In the genomic region with DNA sequence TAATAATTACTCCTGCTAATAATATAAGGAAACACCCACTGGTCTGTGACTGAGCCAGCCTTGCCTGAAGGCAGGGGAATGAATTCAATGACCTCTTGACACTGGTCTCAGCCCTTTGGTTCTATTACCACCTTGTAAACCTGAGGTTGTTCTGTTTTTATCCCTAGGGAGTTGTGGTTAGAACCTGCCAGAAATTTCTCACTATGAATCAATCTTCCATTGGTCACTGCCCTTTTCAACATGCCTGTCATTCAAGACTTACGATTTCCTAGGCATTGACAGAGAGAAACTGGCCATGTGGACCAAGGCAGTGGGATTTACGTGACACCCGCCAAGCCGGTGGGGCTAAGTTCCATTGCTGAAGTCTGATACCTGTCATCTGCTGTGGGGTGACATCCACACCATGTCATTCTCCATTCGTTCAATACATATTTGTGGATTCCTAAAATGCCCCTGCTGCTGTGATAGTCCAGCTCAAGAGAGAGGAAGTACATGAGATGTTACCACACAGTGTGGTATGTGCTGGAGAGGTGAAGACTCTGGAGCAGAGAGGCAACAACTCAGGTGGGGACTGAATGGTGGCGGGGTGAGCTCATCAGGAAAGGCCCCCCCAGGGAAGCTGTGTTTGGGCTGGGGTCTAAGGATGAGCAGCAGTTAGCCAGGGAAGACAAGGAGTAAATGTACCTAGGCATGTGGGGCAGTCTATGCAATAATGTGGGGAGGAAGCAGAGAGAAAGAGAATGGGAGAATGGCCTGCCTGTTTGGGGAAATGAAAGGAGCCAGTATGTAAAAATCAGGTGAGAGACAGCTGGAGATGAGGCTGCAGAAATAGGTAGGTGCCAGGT, we compare ENCODE assay signal across 1 cellular context.
TF ChIP-seq lines count a peak whose summit lies in the region.

No MANE protein-coding gene starts in this region.

TF ChIP-seq in A549, 52 proteins besides CTCF, POLR2A, EP300 and RAD21 (continued from another document):
- TF ChIP-seq, protein P1, sequence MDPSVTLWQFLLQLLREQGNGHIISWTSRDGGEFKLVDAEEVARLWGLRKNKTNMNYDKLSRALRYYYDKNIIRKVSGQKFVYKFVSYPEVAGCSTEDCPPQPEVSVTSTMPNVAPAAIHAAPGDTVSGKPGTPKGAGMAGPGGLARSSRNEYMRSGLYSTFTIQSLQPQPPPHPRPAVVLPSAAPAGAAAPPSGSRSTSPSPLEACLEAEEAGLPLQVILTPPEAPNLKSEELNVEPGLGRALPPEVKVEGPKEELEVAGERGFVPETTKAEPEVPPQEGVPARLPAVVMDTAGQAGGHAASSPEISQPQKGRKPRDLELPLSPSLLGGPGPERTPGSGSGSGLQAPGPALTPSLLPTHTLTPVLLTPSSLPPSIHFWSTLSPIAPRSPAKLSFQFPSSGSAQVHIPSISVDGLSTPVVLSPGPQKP (IDR thresholded peaks at IDR 0.05; ENCODE audit: low read depth, low read length): no peak
- TF ChIP-seq CBX2 (IDR thresholded peaks at IDR 0.05; ENCODE audit: borderline replicate concordance, low read depth) (no peak), KDM5A (IDR thresholded peaks at IDR 0.05) (no peak), CHD4 (IDR thresholded peaks at IDR 0.05; ENCODE audit: borderline replicate concordance) (no peak), RFX5 (IDR thresholded peaks at IDR 0.05) (no peak), ATOH8 (CRISPR knock-in tag; IDR thresholded peaks at IDR 0.05; ENCODE audit: low read depth) (no peak)
